18 cellular contexts compared by ENCODE assay signal in the genomic region with DNA sequence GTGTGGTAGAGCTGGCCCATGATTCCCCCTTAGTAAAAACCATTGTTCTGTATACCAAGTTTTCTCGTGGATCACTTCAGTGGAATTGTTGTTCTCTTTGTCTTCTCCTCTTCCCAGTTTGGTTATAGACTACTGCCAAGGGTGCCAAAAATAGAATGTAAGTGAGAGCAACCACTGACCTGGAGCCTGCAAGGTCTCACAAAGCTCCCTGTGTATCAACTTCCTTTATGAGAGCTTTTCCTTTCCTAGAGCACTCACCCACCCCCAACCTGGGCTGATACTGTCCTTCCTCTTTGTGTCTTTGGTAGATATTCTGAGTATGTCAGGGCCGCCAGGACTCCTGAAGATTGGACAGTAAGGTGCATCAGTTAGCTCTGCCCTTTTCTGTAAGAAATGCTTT.
"Had no signal": no experiment of that assay in that cellular context is flagged by ENCODE, and none has a peak within 500 bp of the region (broad histone marks: within the 10 kb centered on the region; RNA-seq: fewer than 3 reads in every experiment).

No MANE protein-coding gene starts in this region.

- H3K27ac Mint-ChIP-seq: activated CD4-positive, alpha-beta T cell treated with anti-CD3 and anti-CD28 coated beads, Interleukin-2, amount 10 ng/mL, durations not matched to agents 7 days and 5 days; activated naive CD8-positive, alpha-beta T cell treated with anti-CD3 and anti-CD28 coated beads for 36 hours; activated T-cell treated with anti-CD3 and anti-CD28 coated beads, Interleukin-2, amount 50 U/mL, for 72 hours; naive B cell had no signal

- H3K4me3 ChIP-seq: body of pancreas, heart right ventricle, skin epidermis, tibial artery, uterus had no signal

- ATAC-seq: activated T-cell treated with anti-CD3 and anti-CD28 coated beads, Interleukin-2, amount 50 U/mL, for 72 hours; body of pancreas had no signal

- H3K9me3 ChIP-seq: body of pancreas, heart right ventricle, tibial artery, uterus had no signal

- H3K27me3 ChIP-seq: body of pancreas, heart right ventricle, uterus had no signal

- H3K9me3 Mint-ChIP-seq: activated CD4-positive, alpha-beta T cell treated with anti-CD3 and anti-CD28 coated beads, Interleukin-2, amount 10 ng/mL, durations not matched to agents 7 days and 5 days; activated naive CD8-positive, alpha-beta T cell treated with anti-CD3 and anti-CD28 coated beads for 36 hours; activated T-cell treated with anti-CD3 and anti-CD28 coated beads, Interleukin-2, amount 50 U/mL, for 72 hours; naive B cell had no signal

- H3K36me3 Mint-ChIP-seq: activated naive CD8-positive, alpha-beta T cell treated with anti-CD3 and anti-CD28 coated beads for 36 hours; naive B cell had no signal

- H3K27me3 Mint-ChIP-seq: activated CD4-positive, alpha-beta T cell treated with anti-CD3 and anti-CD28 coated beads, Interleukin-2, amount 10 ng/mL, durations not matched to agents 7 days and 5 days; activated naive CD8-positive, alpha-beta T cell treated with anti-CD3 and anti-CD28 coated beads for 36 hours had no signal

- H3K4me3 Mint-ChIP-seq: activated CD4-positive, alpha-beta T cell treated with anti-CD3 and anti-CD28 coated beads, Interleukin-2, amount 10 ng/mL, durations not matched to agents 7 days and 5 days; activated naive CD8-positive, alpha-beta T cell treated with anti-CD3 and anti-CD28 coated beads for 36 hours; activated T-cell treated with anti-CD3 and anti-CD28 coated beads, Interleukin-2, amount 50 U/mL, for 72 hours had no signal

- H3K36me3 ChIP-seq: heart right ventricle, tibial artery, uterus had no signal

- DNase-seq: activated CD4-positive, alpha-beta T cell treated with anti-CD3 and anti-CD28 coated beads, Interleukin-2, amount 10 ng/mL, durations not matched to agents 7 days and 5 days; activated CD8-positive, alpha-beta memory T cell treated with anti-CD3 and anti-CD28 coated beads, Interleukin-2, amount 50 U/mL, for 48 hours; activated gamma-delta T cell treated with Interleukin-2 at 50 U/mL for 16 hours; activated naive CD8-positive, alpha-beta T cell treated with anti-CD3 and anti-CD28 coated beads for 36 hours; activated T-cell treated with anti-CD3 and anti-CD28 coated beads, Interleukin-2, amount 50 U/mL, for 72 hours; amygdala; body of pancreas; cerebellar nuclear complex; effector memory CD4-positive, alpha-beta T cell; heart right ventricle; midbrain; naive B cell; stimulated activated CD4-positive, alpha-beta T cell treated with anti-CD3 and anti-CD28 coated beads, Interleukin-4, amount 100 ng/mL, for 24 hours; stimulated activated naive CD4-positive, alpha-beta T cell; tibial artery; uterus had no signal

- H3K4me1 Mint-ChIP-seq: naive B cell had no signal

- H3K27ac ChIP-seq: body of pancreas, epithelial cell of prostate, heart right ventricle, skin epidermis, tibial artery, uterus had no signal

- H3K4me1 ChIP-seq: body of pancreas, tibial artery, uterus had no signal
